8 cellular contexts compared by ENCODE assay signal in genomic region chr11:13183094-13183825, GRCh38.
DNase-seq lines count a peak whose midpoint lies in the region; ATAC-seq and TF ChIP-seq lines count a peak whose summit lies in the region.

No MANE protein-coding gene starts in this region.

- no peak overlapping the region for H3K4me3 Mint-ChIP-seq in progenitor cell of endocrine pancreas (ENCODE audit: low read depth)

- CTCF ChIA-PET in RWPE1 (lab: Yijun Ruan, JAX): interaction anchor here (0.6 to 2.2 kb wide), 11 partner anchors 9 to 269 kb away, joined by 3 to 15 read pairs (median 3); no protein-coding TSS in a partner anchor

- H3K27ac ChIP-seq in RWPE1: no peak overlapping the region

- H3K9me3 Mint-ChIP-seq in progenitor cell of endocrine pancreas (ENCODE audit: low read depth): peaks cover 6% of the 10 kb centered on the region

- POLR2A ChIA-PET in RWPE1 (lab: Yijun Ruan, JAX; ENCODE audit: low non-redundant PET): no interaction called here

- TF ChIP-seq CTCF in RWPE1 (conservative IDR thresholded peaks at IDR 0.05; ENCODE audit: low read depth): peak; percentile 49
- peak; percentile 47 for TF ChIP-seq CTCF in progenitor cell of endocrine pancreas (IDR thresholded peaks at IDR 0.05; ENCODE audit: unreplicated experiment)

- no peaks in the 10 kb centered on the region for H3K27me3 Mint-ChIP-seq in progenitor cell of endocrine pancreas

- DNase-seq in NOMO-1 treated with DMSO at 0.1 percent for 48 hours (lab: John Stamatoyannopoulos, UW; ENCODE audit: unreplicated experiment) (peak; percentile 48), NOMO-1 treated with dmso at 0.1 percent for 144 hours (lab: John Stamatoyannopoulos, UW; ENCODE audit: unreplicated experiment) (no peak), RWPE1 (ENCODE audit: low spot score) (peak; percentile 39), progenitor cell of endocrine pancreas (ENCODE audit: low spot score, unreplicated experiment) (no peak), GOT3 (lab: John Stamatoyannopoulos, UW) (no peak)

- ATAC-seq in HG03175 (IDR thresholded peaks at IDR 0.05; ENCODE audit: unreplicated experiment) (peak; percentile 50), esophagus mucosa (peak; percentile 69), HG03097 (IDR thresholded peaks at IDR 0.05; ENCODE audit: low FRiP score, unreplicated experiment) (no peak)

- H3K27ac Mint-ChIP-seq in progenitor cell of endocrine pancreas: no peak overlapping the region

- H3K36me3 Mint-ChIP-seq in progenitor cell of endocrine pancreas (ENCODE audit: insufficient read depth): peaks cover 3% of the 10 kb centered on the region

- H3K4me1 Mint-ChIP-seq in progenitor cell of endocrine pancreas (ENCODE audit: low read depth): peaks cover 13% of the 10 kb centered on the region

Comparison
In these comparisons a context has a peak if more than half of its experiments do, and no peak if none do; other contexts are left out.
1. DNase-seq: peak in NOMO-1 treated with DMSO at 0.1 percent for 48 hours (single experiment) and RWPE1 (single experiment); none in NOMO-1 treated with dmso at 0.1 percent for 144 hours (single experiment), progenitor cell of endocrine pancreas (single experiment) and GOT3 (single experiment).